Comparison of ENCODE assay signal across 23 cellular contexts in the genomic region with DNA sequence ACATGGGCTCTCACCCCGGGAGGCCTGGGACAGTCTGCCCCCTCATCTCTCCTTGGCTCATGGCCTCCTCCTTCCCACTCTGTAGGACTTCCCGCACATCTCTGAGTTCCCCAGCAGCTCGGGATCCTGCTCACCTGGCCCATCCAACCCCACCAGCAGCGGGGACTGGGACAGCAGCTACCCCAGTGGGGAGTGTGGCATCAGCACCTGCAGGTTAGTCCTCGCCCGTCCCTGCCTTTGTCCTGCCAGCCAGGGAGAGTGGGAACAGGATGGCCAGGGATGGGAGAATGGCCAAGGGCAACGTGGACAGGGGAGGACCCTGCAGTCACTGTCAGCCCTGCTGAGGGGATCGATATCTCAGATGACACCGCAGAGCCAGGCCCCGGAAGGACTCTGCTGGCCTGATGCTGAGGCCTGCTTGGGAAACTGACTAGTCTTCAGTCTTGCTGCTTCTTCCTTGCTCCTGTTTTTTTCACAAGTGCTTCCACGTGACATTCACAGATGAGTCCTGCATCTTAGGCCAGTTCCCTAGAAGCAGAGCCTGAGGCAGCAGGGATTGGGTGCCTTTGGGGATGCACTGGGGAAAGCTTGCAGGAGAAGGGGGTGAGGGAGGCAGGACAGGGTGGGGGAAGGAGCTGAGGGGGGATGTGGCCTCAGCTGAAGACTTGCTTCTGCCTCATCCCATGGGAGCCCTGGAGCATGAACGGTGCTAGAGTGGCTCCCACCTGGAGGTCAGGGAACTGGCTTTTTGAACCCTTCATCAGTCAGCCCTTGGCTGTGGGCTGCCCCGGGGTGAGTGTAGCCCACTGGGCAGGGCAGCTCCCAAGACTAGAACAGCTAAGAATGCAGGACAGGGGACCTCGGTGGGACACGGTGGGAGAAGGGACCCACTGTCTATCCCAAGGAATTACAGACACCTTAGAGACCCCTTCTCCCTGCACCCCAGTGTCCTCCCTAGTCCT.
DNase-seq lines count a peak whose midpoint lies in the region; ATAC-seq, FAIRE-seq and TF ChIP-seq lines count a peak whose summit lies in the region.
"Had no signal": no experiment of that assay in that cellular context is flagged by ENCODE, and none has a peak within 500 bp of the region (broad histone marks: within the 10 kb centered on the region; RNA-seq: fewer than 3 reads in every experiment).

No MANE protein-coding gene starts in this region.

- no peak overlapping the region for H4K8ac ChIP-seq in H1 (ENCODE audit: extremely low read depth, insufficient read depth, low read length)

- H3K4ac ChIP-seq in H1 (replicated peaks; ENCODE audit: insufficient read length, low read depth, low read length), result no peak overlapping the region

- H3K27me3 Mint-ChIP-seq in activated CD8-positive, alpha-beta T cell treated with anti-CD3 and anti-CD28 coated beads, Interleukin-2, amount 10 ng/mL, durations not matched to agents 7 days and 5 days (ENCODE audit: low read depth), result peaks cover 26% of the 10 kb centered on the region
- H3K27me3 Mint-ChIP-seq in activated CD8-positive, alpha-beta T cell treated with anti-CD3 and anti-CD28 coated beads for 36 hours, result peaks cover 2% of the 10 kb centered on the region
- H3K27me3 Mint-ChIP-seq in CD4-positive, alpha-beta T cell, result no peaks in the 10 kb centered on the region
- H3K27me3 Mint-ChIP-seq in progenitor cell of endocrine pancreas (no peaks in the 10 kb centered on the region), neural progenitor cell (ENCODE audit: insufficient read depth, low read depth) (peaks cover 8% of the 10 kb centered on the region)
- H3K27me3 Mint-ChIP-seq: activated CD4-positive, alpha-beta memory T cell treated with anti-CD3 and anti-CD28 coated beads for 36 hours had no signal

- H3K56ac ChIP-seq in H1 (replicated peaks; ENCODE audit: insufficient read length, low read depth, low read length), result no peak overlapping the region

- TF ChIP-seq EP300 in H1 (IDR thresholded peaks at IDR 0.05; ENCODE audit: borderline replicate concordance in 1 of 2, low read depth in 2 of 2, low read length in 2 of 2), result no peak

- no peak overlapping the region for H4K91ac ChIP-seq in H1 (replicated peaks; ENCODE audit: insufficient read length, low read length)

- no peaks in the 10 kb centered on the region for H3K27me3 ChIP-seq in CD4-positive, alpha-beta T cell (ENCODE audit: control insufficient read depth, insufficient read depth, low read length)
- H3K27me3 ChIP-seq in H1 (replicated peaks in 1 of 4; ENCODE audit: control insufficient read depth in 3 of 4, extremely low read depth in 1 of 4, insufficient read depth in 3 of 4, low read length in 3 of 4) (no peaks in the 10 kb centered on the region; a peak in 1 of 7 replicates), neural progenitor cell (no peaks in the 10 kb centered on the region)
- H3K27me3 ChIP-seq: adrenal gland, colonic mucosa had no signal

- H2AFZ ChIP-seq in H1 (ENCODE audit: low read length) (no peak overlapping the region), neural progenitor cell (replicated peaks) (no peak overlapping the region)

- H3K4me1 Mint-ChIP-seq in activated CD8-positive, alpha-beta T cell treated with anti-CD3 and anti-CD28 coated beads, Interleukin-2, amount 10 ng/mL, durations not matched to agents 7 days and 5 days (ENCODE audit: low read depth), result peaks cover 55% of the 10 kb centered on the region
- peaks cover 44% of the 10 kb centered on the region for H3K4me1 Mint-ChIP-seq in activated CD8-positive, alpha-beta T cell treated with anti-CD3 and anti-CD28 coated beads for 36 hours (ENCODE audit: low read depth)
- peaks cover 50% of the 10 kb centered on the region for H3K4me1 Mint-ChIP-seq in CD4-positive, alpha-beta T cell (ENCODE audit: low read depth)
- no peaks in the 10 kb centered on the region for H3K4me1 Mint-ChIP-seq in progenitor cell of endocrine pancreas (ENCODE audit: low read depth)
- no peaks in the 10 kb centered on the region for H3K4me1 Mint-ChIP-seq in neural progenitor cell

- POLR2A ChIA-PET in activated CD8-positive, alpha-beta T cell treated with anti-CD3 and anti-CD28 coated beads, Interleukin-2, amount 10 ng/mL, durations not matched to agents 7 days and 5 days (lab: Charles Lee), result interaction anchor here (0.9 kb wide), 1 partner anchor 609 kb away, joined by 5 read pairs; a partner anchor contains a TSS
- POLR2A ChIA-PET in activated CD8-positive, alpha-beta T cell treated with anti-CD3 and anti-CD28 coated beads for 36 hours (lab: Charles Lee), result interaction anchor here (1.0 kb wide), 1 partner anchor 316 kb away, joined by 3 read pairs; no protein-coding TSS in a partner anchor
- POLR2A ChIA-PET in CD4-positive, alpha-beta T cell (lab: Charles Lee), result no interaction called here
- POLR2A ChIA-PET in H1 (lab: Charles Lee; ENCODE audit: partially characterized antibody), result no interaction called here

- no peaks in the 10 kb centered on the region for H3K9me3 Mint-ChIP-seq in activated CD8-positive, alpha-beta T cell treated with anti-CD3 and anti-CD28 coated beads, Interleukin-2, amount 10 ng/mL, durations not matched to agents 7 days and 5 days (ENCODE audit: insufficient read depth)
- H3K9me3 Mint-ChIP-seq in activated CD8-positive, alpha-beta T cell treated with anti-CD3 and anti-CD28 coated beads for 36 hours, result no peaks in the 10 kb centered on the region
- H3K9me3 Mint-ChIP-seq in CD4-positive, alpha-beta T cell, result no peaks in the 10 kb centered on the region
- no peaks in the 10 kb centered on the region for H3K9me3 Mint-ChIP-seq in progenitor cell of endocrine pancreas (ENCODE audit: low read depth)
- no peaks in the 10 kb centered on the region for H3K9me3 Mint-ChIP-seq in neural progenitor cell
- H3K9me3 Mint-ChIP-seq: activated CD4-positive, alpha-beta memory T cell treated with anti-CD3 and anti-CD28 coated beads for 36 hours had no signal

- H3K14ac ChIP-seq in H1 (ENCODE audit: insufficient read length), result no peak overlapping the region

- peak overlapping the region; percentile 15 for H3K27ac ChIP-seq in CD4-positive, alpha-beta T cell (ENCODE audit: low read depth, low read length)
- H3K27ac ChIP-seq in H1 (ENCODE audit: low read depth, low read length) (no peak overlapping the region), neural progenitor cell (no peak overlapping the region)
- H3K27ac ChIP-seq: A549, adrenal gland, breast epithelium, colonic mucosa, VCaP had no signal

- no peak for ATAC-seq in activated CD8-positive, alpha-beta T cell treated with anti-CD3 and anti-CD28 coated beads, Interleukin-2, amount 10 ng/mL, durations not matched to agents 7 days and 5 days
- no peak for ATAC-seq in activated CD8-positive, alpha-beta T cell treated with anti-CD3 and anti-CD28 coated beads for 36 hours
- no peak for ATAC-seq in CD4-positive, alpha-beta T cell (ENCODE audit: poor library complexity)
- ATAC-seq in left colon (no peak), HG03354 (IDR thresholded peaks at IDR 0.05; ENCODE audit: poor library complexity, severe bottlenecking, unreplicated experiment) (no peak)
- ATAC-seq: GM12878, left lobe of liver, PC-3 had no signal

- no peak for DNase-seq in activated CD8-positive, alpha-beta T cell treated with anti-CD3 and anti-CD28 coated beads, Interleukin-2, amount 10 ng/mL, durations not matched to agents 7 days and 5 days
- no peak for DNase-seq in activated CD8-positive, alpha-beta T cell treated with anti-CD3 and anti-CD28 coated beads for 36 hours
- DNase-seq in CD4-positive, alpha-beta T cell, result no peak
- DNase-seq in H1 (ENCODE audit: low read depth in 1 of 2, low spot score in 2 of 2) (peak in 1 of 2 experiments; percentile 37), progenitor cell of endocrine pancreas (ENCODE audit: low spot score, unreplicated experiment) (peak; percentile 6), left colon (no peak), neural progenitor cell (ENCODE audit: low spot score) (no peak)
- DNase-seq: activated CD4-positive, alpha-beta memory T cell treated with anti-CD3 and anti-CD28 coated beads for 36 hours; colonic mucosa; GF-D8; midbrain; NCI-H1930; NCI-H345; nucleus accumbens; PC-3; stimulated activated CD4-positive, alpha-beta T cell treated with anti-CD3 and anti-CD28 coated beads, Interleukin-12 subunit alpha, Interleukin-12 subunit beta, amount 100 ng/mL, for 4 hours had no signal

- H4K20me1 ChIP-seq in H1 (replicated peaks in 1 of 2; ENCODE audit: control insufficient read depth in 1 of 2, insufficient read depth in 2 of 2, low read length in 2 of 2) (no peaks in the 10 kb centered on the region), neural progenitor cell (ENCODE audit: low read depth) (no peaks in the 10 kb centered on the region)

- peaks cover 0 to 4% (median 1%) of the 10 kb centered on the region in 4 experiments; a peak in 3 of 7 replicates for H3K4me1 ChIP-seq in H1 (replicated peaks in 1 of 4; ENCODE audit: control insufficient read depth in 3 of 4, insufficient read depth in 4 of 4, low read length in 3 of 4)
- no peaks in the 10 kb centered on the region for H3K4me1 ChIP-seq in neural progenitor cell
- H3K4me1 ChIP-seq: A549, adrenal gland, breast epithelium, colonic mucosa had no signal

- H3K36me3 Mint-ChIP-seq in activated CD8-positive, alpha-beta T cell treated with anti-CD3 and anti-CD28 coated beads, Interleukin-2, amount 10 ng/mL, durations not matched to agents 7 days and 5 days (ENCODE audit: low read depth), result peaks cover 9% of the 10 kb centered on the region
- no peaks in the 10 kb centered on the region for H3K36me3 Mint-ChIP-seq in activated CD8-positive, alpha-beta T cell treated with anti-CD3 and anti-CD28 coated beads for 36 hours (ENCODE audit: low read depth)
- H3K36me3 Mint-ChIP-seq in CD4-positive, alpha-beta T cell (ENCODE audit: low read depth), result no peaks in the 10 kb centered on the region
- H3K36me3 Mint-ChIP-seq in progenitor cell of endocrine pancreas (ENCODE audit: insufficient read depth), result no peaks in the 10 kb centered on the region
- H3K36me3 Mint-ChIP-seq in neural progenitor cell, result no peaks in the 10 kb centered on the region
- H3K36me3 Mint-ChIP-seq: activated CD4-positive, alpha-beta memory T cell treated with anti-CD3 and anti-CD28 coated beads for 36 hours had no signal

- 80% methylated on average over 13 of the region's 15 CpGs; no CpG with 5 or more reads in 1 of the 2 experiments for whole genome bisulfite sequencing in H1 (ENCODE audit: extremely low coverage in 1 of 2, insufficient coverage in 1 of 2, insufficient read length in 1 of 2, insufficient replicate concordance in 2 of 2, low coverage in 1 of 2, low lambda C conversion rate in 2 of 2, missing lambda C conversion rate in 1 of 2), 2 experiments

- H3K79me1 ChIP-seq in H1 (ENCODE audit: low read depth, low read length), result no peaks in the 10 kb centered on the region

- H3K23ac ChIP-seq in H1 (ENCODE audit: insufficient read length), result no peak overlapping the region

- H3K4me2 ChIP-seq in H1 (ENCODE audit: insufficient read depth in 1 of 2, low read depth in 2 of 2, low read length in 2 of 2) (no peak overlapping the region), neural progenitor cell (no peak overlapping the region)
- H3K4me2 ChIP-seq: A549 had no signal

- no peak overlapping the region for H2AK5ac ChIP-seq in H1 (ENCODE audit: low read depth, low read length)

- no peak overlapping the region for H2BK12ac ChIP-seq in H1 (ENCODE audit: low read depth, low read length)

- H3K36me3 ChIP-seq in H1 (ENCODE audit: control insufficient read depth in 2 of 4, insufficient read depth in 4 of 4, low read length in 3 of 4), result no peaks in the 10 kb centered on the region
- no peaks in the 10 kb centered on the region for H3K36me3 ChIP-seq in neural progenitor cell
- H3K36me3 ChIP-seq: adrenal gland, breast epithelium, colonic mucosa had no signal

- H3K79me2 ChIP-seq in H1 (ENCODE audit: control insufficient read depth in 1 of 2, insufficient read depth in 2 of 2, low read length in 2 of 2) (no peaks in the 10 kb centered on the region), neural progenitor cell (ENCODE audit: low read depth) (no peaks in the 10 kb centered on the region)

- H3K4me3 Mint-ChIP-seq in activated CD8-positive, alpha-beta T cell treated with anti-CD3 and anti-CD28 coated beads, Interleukin-2, amount 10 ng/mL, durations not matched to agents 7 days and 5 days, result no peak overlapping the region
- H3K4me3 Mint-ChIP-seq in activated CD8-positive, alpha-beta T cell treated with anti-CD3 and anti-CD28 coated beads for 36 hours, result no peak overlapping the region
- H3K4me3 Mint-ChIP-seq in CD4-positive, alpha-beta T cell, result no peak overlapping the region
- H3K4me3 Mint-ChIP-seq in progenitor cell of endocrine pancreas (ENCODE audit: low read depth), result no peak overlapping the region
- H3K4me3 Mint-ChIP-seq in neural progenitor cell, result no peak overlapping the region
- H3K4me3 Mint-ChIP-seq: activated CD4-positive, alpha-beta memory T cell treated with anti-CD3 and anti-CD28 coated beads for 36 hours had no signal

- no peak overlapping the region for H4K5ac ChIP-seq in H1 (ENCODE audit: insufficient read length, low read depth, low read length)

- H2BK5ac ChIP-seq in H1 (ENCODE audit: low read depth, low read length), result no peak overlapping the region

- no peak overlapping the region for H3K9ac ChIP-seq in H1 (replicated peaks in 1 of 4; ENCODE audit: extremely low read depth in 1 of 4, low read depth in 3 of 4, low read length in 3 of 4)
- H3K9ac ChIP-seq in neural progenitor cell, result no peak overlapping the region

- no peak for FAIRE-seq in H1 (lab: Jason Lieb, UNC)
- FAIRE-seq: A549, GM12878 had no signal

- intact Hi-C loops in activated CD8-positive, alpha-beta T cell treated with anti-CD3 and anti-CD28 coated beads for 36 hours (cut with micrococcal nuclease), result no loop called here
- intact Hi-C loops in CD4-positive, alpha-beta T cell (cut with DNase I, micrococcal nuclease), result loop anchor here in 1 of 2 experiments (5.0 kb wide), 1 partner anchor 115 kb away; no protein-coding TSS in a partner anchor
- intact Hi-C loops in left colon (cut with DNase I, micrococcal nuclease), result no loop called here

- H3K4me3 ChIP-seq in H1 (ENCODE audit: extremely low read depth in 1 of 4, insufficient read depth in 2 of 4, low read depth in 3 of 4, low read length in 4 of 4) (no peak overlapping the region), neural progenitor cell (no peak overlapping the region)
- H3K4me3 ChIP-seq: A549, adrenal gland, breast epithelium, colonic mucosa, GM12878 had no signal

- H2BK15ac ChIP-seq in H1 (ENCODE audit: low read length), result no peak overlapping the region

- H3K18ac ChIP-seq in H1 (ENCODE audit: extremely low read depth, low read length), result 0 out of 2 replicates have a peak overlapping the region, but pooled peaks have one; percentile 6

- TF ChIP-seq RAD21 in H1 (IDR thresholded peaks at IDR 0.05 in 1 of 2, conservative IDR thresholded peaks at IDR 0.05 in 1 of 2; ENCODE audit: low read depth in 2 of 2, low read length in 2 of 2), result no peak

- H3F3A ChIP-seq in neural progenitor cell (ENCODE audit: low read depth), result no peaks in the 10 kb centered on the region

- peak overlapping the region; percentile 54 for H3K27ac Mint-ChIP-seq in activated CD8-positive, alpha-beta T cell treated with anti-CD3 and anti-CD28 coated beads, Interleukin-2, amount 10 ng/mL, durations not matched to agents 7 days and 5 days
- H3K27ac Mint-ChIP-seq in activated CD8-positive, alpha-beta T cell treated with anti-CD3 and anti-CD28 coated beads for 36 hours, result no peak overlapping the region
- H3K27ac Mint-ChIP-seq in CD4-positive, alpha-beta T cell, result peak overlapping the region; percentile 97
- H3K27ac Mint-ChIP-seq in progenitor cell of endocrine pancreas, result no peak overlapping the region
- no peak overlapping the region for H3K27ac Mint-ChIP-seq in neural progenitor cell
- H3K27ac Mint-ChIP-seq: activated CD4-positive, alpha-beta memory T cell treated with anti-CD3 and anti-CD28 coated beads for 36 hours had no signal

- CTCF ChIA-PET in activated CD8-positive, alpha-beta T cell treated with anti-CD3 and anti-CD28 coated beads, Interleukin-2, amount 10 ng/mL, durations not matched to agents 7 days and 5 days (lab: Charles Lee), result interaction anchor here (2.1 to 3.8 kb wide), 2 partner anchors 10 to 17 kb away, joined by 6 to 16 read pairs; no protein-coding TSS in a partner anchor
- CTCF ChIA-PET in activated CD8-positive, alpha-beta T cell treated with anti-CD3 and anti-CD28 coated beads for 36 hours (lab: Charles Lee), result interaction anchor here (0.9 kb wide), 1 partner anchor 10 kb away, joined by 3 read pairs; no protein-coding TSS in a partner anchor
- CTCF ChIA-PET in CD4-positive, alpha-beta T cell (lab: Charles Lee), result interaction anchor here (1.7 kb wide), 1 partner anchor 14 kb away, joined by 8 read pairs; no protein-coding TSS in a partner anchor
- CTCF ChIA-PET in H1 (lab: Charles Lee; ENCODE audit: partially characterized antibody), result interaction anchor here (0.6 to 2.4 kb wide), 3 partner anchors 8 to 17 kb away, joined by 5 to 13 read pairs (median 5); no protein-coding TSS in a partner anchor

- no peak overlapping the region for H2BK120ac ChIP-seq in H1 (replicated peaks; ENCODE audit: low read depth, low read length)

- H3K9me3 ChIP-seq in CD4-positive, alpha-beta T cell (ENCODE audit: control insufficient read depth, low read length), result no peaks in the 10 kb centered on the region
- no peaks in the 10 kb centered on the region for H3K9me3 ChIP-seq in H1 (ENCODE audit: insufficient read depth in 2 of 2, low read depth in 1 of 2, low read length in 1 of 2)
- no peaks in the 10 kb centered on the region for H3K9me3 ChIP-seq in neural progenitor cell (ENCODE audit: low read depth)
- H3K9me3 ChIP-seq: A549, adrenal gland, breast epithelium, colonic mucosa had no signal

- no peaks in the 10 kb centered on the region for H3K23me2 ChIP-seq in H1 (ENCODE audit: low read depth, low read length)

- TF ChIP-seq POLR2A in H1 (IDR thresholded peaks at IDR 0.05; ENCODE audit: control extremely low read depth in 1 of 2, low read depth in 2 of 2, low read length in 2 of 2), result no peak

- no peak overlapping the region for H2BK20ac ChIP-seq in H1 (ENCODE audit: low read length)

- TF ChIP-seq CTCF in activated CD8-positive, alpha-beta T cell treated with anti-CD3 and anti-CD28 coated beads for 36 hours (IDR thresholded peaks at IDR 0.05), result no peak
- no peak for TF ChIP-seq CTCF in CD4-positive, alpha-beta T cell (IDR thresholded peaks at IDR 0.05)
- TF ChIP-seq CTCF in H1 (IDR thresholded peaks at IDR 0.05; ENCODE audit: control extremely low read depth in 1 of 3, insufficient read depth in 1 of 3, low read depth in 1 of 3, low read length in 3 of 3) (no peak), progenitor cell of endocrine pancreas (IDR thresholded peaks at IDR 0.05; ENCODE audit: unreplicated experiment) (no peak), neural progenitor cell (IDR thresholded peaks at IDR 0.05) (no peak)

Comparison
In these comparisons a context has a peak if more than half of its experiments do, and no peak if none do; other contexts are left out.
1. H3K27ac Mint-ChIP-seq: peak in activated CD8-positive, alpha-beta T cell treated with anti-CD3 and anti-CD28 coated beads, Interleukin-2, amount 10 ng/mL, durations not matched to agents 7 days and 5 days (single experiment) and CD4-positive, alpha-beta T cell (single experiment); none in activated CD8-positive, alpha-beta T cell treated with anti-CD3 and anti-CD28 coated beads for 36 hours (single experiment), progenitor cell of endocrine pancreas (single experiment) and neural progenitor cell (single experiment).
2. POLR2A ChIA-PET loops: an anchor here in activated CD8-positive, alpha-beta T cell treated with anti-CD3 and anti-CD28 coated beads, Interleukin-2, amount 10 ng/mL, durations not matched to agents 7 days and 5 days (0.9 kb wide) and activated CD8-positive, alpha-beta T cell treated with anti-CD3 and anti-CD28 coated beads for 36 hours (1.0 kb wide); none called in CD4-positive, alpha-beta T cell and H1.